1 cellular context compared by ENCODE assay signal in genomic region chr9:122780026-122780425, GRCh38.
TF ChIP-seq lines count a peak whose summit lies in the region.

No MANE protein-coding gene starts in this region.

TF ChIP-seq in IMR-90, 13 proteins besides CTCF, POLR2A, EP300 and RAD21 (continued from another document):
- TF ChIP-seq ELK1 (IDR thresholded peaks at IDR 0.05; ENCODE audit: borderline replicate concordance, low read depth, low read length): no peak
- TF ChIP-seq MXI1 (IDR thresholded peaks at IDR 0.05; ENCODE audit: borderline replicate concordance, low read depth, low read length): no peak
- TF ChIP-seq SMC3 (IDR thresholded peaks at IDR 0.05; ENCODE audit: low read depth, low read length): no peak
- TF ChIP-seq MAZ (IDR thresholded peaks at IDR 0.05; ENCODE audit: borderline replicate concordance, low read depth, low read length): no peak
- no peak for TF ChIP-seq NFE2L2 (IDR thresholded peaks at IDR 0.05; ENCODE audit: low read depth, low read length)
- TF ChIP-seq CEBPB (IDR thresholded peaks at IDR 0.05; ENCODE audit: low read depth, low read length): no peak
- no peak for TF ChIP-seq USF2 (IDR thresholded peaks at IDR 0.05; ENCODE audit: low read depth, low read length)
